ENCODE assay signal across 28 cellular contexts in genomic region chr21:44637018-44637850, GRCh38. TPM values are rescaled to one million over a fixed set of nuclear protein-coding genes. Genes with fewer than 3 reads are reported as not detected.
DNase-seq lines count a peak whose midpoint lies in the region; ATAC-seq and TF ChIP-seq lines count a peak whose summit lies in the region.
"Had no signal": no experiment of that assay in that cellular context is flagged by ENCODE, and none has a peak within 500 bp of the region (broad histone marks: within the 10 kb centered on the region; RNA-seq: fewer than 3 reads in every experiment).

A gene with protein sequence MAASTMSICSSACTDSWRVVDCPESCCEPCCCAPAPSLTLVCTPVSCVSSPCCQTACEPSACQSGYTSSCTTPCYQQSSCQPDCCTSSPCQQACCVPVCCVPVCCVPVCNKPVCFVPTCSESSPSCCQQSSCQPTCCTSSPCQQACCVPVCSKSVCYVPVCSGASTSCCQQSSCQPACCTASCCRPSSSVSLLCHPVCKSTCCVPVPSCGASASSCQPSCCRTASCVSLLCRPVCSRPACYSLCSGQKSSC (plus strand): TSS chr21:44637356. CDS start chr21:44637418, 62 bp downstream.

- POLR2A ChIA-PET in MCF 10A (lab: Yijun Ruan, JAX), result no interaction called here

- H3K4me3 Mint-ChIP-seq in MCF 10A (ENCODE audit: unreplicated experiment), result no peak within 1 kb of the TSS
- H3K4me3 Mint-ChIP-seq: activated CD4-positive, alpha-beta memory T cell treated with anti-CD3 and anti-CD28 coated beads for 36 hours; activated T-cell treated with anti-CD3 and anti-CD28 coated beads, Interleukin-2, amount 50 U/mL, for 24 hours; central memory CD8-positive, alpha-beta T cell had no signal

- no peaks in the 10 kb centered on the region for H3K4me1 Mint-ChIP-seq in MCF 10A (ENCODE audit: insufficient read depth, unreplicated experiment)

- no peaks in the 10 kb centered on the region for H3K36me3 Mint-ChIP-seq in MCF 10A (ENCODE audit: insufficient read depth, unreplicated experiment)

- H3K27ac Mint-ChIP-seq in MCF 10A (ENCODE audit: low read depth, unreplicated experiment), result no peak within 1 kb of the TSS
- H3K27ac Mint-ChIP-seq: activated CD4-positive, alpha-beta memory T cell treated with anti-CD3 and anti-CD28 coated beads for 36 hours; activated T-cell treated with anti-CD3 and anti-CD28 coated beads, Interleukin-2, amount 50 U/mL, for 24 hours had no signal

- H3K9me3 Mint-ChIP-seq in MCF 10A (ENCODE audit: unreplicated experiment), result peaks cover 28% of the 10 kb centered on the region

- peaks cover 63% of the 10 kb centered on the region for H3K27me3 Mint-ChIP-seq in MCF 10A (ENCODE audit: insufficient read depth, unreplicated experiment)
- H3K27me3 Mint-ChIP-seq: central memory CD8-positive, alpha-beta T cell had no signal

- ATAC-seq in sciatic nerve (no peak), GM19467 (IDR thresholded peaks at IDR 0.05; ENCODE audit: unreplicated experiment) (no peak)
- ATAC-seq: gastroesophageal sphincter, pancreas, PC-3 had no signal

- BruUV-seq in MCF 10A (replicated peaks; lab: Mats Ljungman, UMichigan), result no TSS peak

- CTCF ChIA-PET in MCF 10A (lab: Yijun Ruan, JAX), result no interaction called here

- TF ChIP-seq CTCF in MCF 10A (IDR thresholded peaks at IDR 0.05; ENCODE audit: unreplicated experiment), result no peak

- intact Hi-C loops in sciatic nerve (cut with DNase I) (no loop called here), MCF 10A (cut with micrococcal nuclease) (no loop called here)

- DNase-seq in SHP77 (lab: John Stamatoyannopoulos, UW) (peak; percentile 24 to 39), SHP77 treated with DMSO at 0.1 percent for 48 hours (lab: John Stamatoyannopoulos, UW) (no peak), NCI-H1417 treated with DMSO at 0.1 percent for 48 hours (lab: John Stamatoyannopoulos, UW) (peak; percentile 29), ecto neural progenitor cell (ENCODE audit: low spot score) (peak; percentile 54), sciatic nerve (ENCODE audit: low spot score) (peak; percentile 26), CD1c-positive myeloid dendritic cell (ENCODE audit: extremely low spot score) (no peak), MCF 10A (ENCODE audit: unreplicated experiment) (no peak)
- DNase-seq: activated CD4-positive, alpha-beta memory T cell treated with anti-CD3 and anti-CD28 coated beads for 36 hours; activated naive CD4-positive, alpha-beta T cell treated with Interleukin-2 at 50 U/mL for 16 hours; activated T-cell treated with anti-CD3 and anti-CD28 coated beads, Interleukin-2, amount 50 U/mL, for 24 hours; aorta; effector CD4-positive, alpha-beta T cell; esophagus squamous epithelium; GF-D8; KBM-7; NCI-H2029 treated with DMSO at 0.1 percent for 48 hours; NCI-H82; pancreas; PC-3; sigmoid colon had no signal

RNA-seq across cellular contexts. Expression of the gene that starts here (rescaled TPM):
- total RNA-seq in sciatic nerve, result not detected
- total RNA-seq in MCF 10A (2022), result not detected in 2 replicates
- total RNA-seq: A673; activated CD4-positive, alpha-beta memory T cell treated with anti-CD3 and anti-CD28 coated beads for 36 hours; aorta; esophagus squamous epithelium; gastroesophageal sphincter; kidney epithelial cell; pancreas; PC-3; sigmoid colon; SJSA1; T-helper 2 cell treated with Interferon-gamma antibody and Interleukin-4, amounts not matched to agents 100 ng/mL and 5 ng/mL, for 36 hours; temporal lobe had no signal

Comparison
In these comparisons a context has a peak if more than half of its experiments do, and no peak if none do; other contexts are left out.
1. DNase-seq: peak in SHP77 (2 of 2), NCI-H1417 treated with DMSO at 0.1 percent for 48 hours (single experiment) and ecto neural progenitor cell (single experiment); none in SHP77 treated with DMSO at 0.1 percent for 48 hours (single experiment), CD1c-positive myeloid dendritic cell (single experiment) and MCF 10A (single experiment).
2. Peak in DNase-seq in sciatic nerve; RNA of the gene not detected or under 1 TPM.